8 cellular contexts compared by ENCODE assay signal in the genomic region with DNA sequence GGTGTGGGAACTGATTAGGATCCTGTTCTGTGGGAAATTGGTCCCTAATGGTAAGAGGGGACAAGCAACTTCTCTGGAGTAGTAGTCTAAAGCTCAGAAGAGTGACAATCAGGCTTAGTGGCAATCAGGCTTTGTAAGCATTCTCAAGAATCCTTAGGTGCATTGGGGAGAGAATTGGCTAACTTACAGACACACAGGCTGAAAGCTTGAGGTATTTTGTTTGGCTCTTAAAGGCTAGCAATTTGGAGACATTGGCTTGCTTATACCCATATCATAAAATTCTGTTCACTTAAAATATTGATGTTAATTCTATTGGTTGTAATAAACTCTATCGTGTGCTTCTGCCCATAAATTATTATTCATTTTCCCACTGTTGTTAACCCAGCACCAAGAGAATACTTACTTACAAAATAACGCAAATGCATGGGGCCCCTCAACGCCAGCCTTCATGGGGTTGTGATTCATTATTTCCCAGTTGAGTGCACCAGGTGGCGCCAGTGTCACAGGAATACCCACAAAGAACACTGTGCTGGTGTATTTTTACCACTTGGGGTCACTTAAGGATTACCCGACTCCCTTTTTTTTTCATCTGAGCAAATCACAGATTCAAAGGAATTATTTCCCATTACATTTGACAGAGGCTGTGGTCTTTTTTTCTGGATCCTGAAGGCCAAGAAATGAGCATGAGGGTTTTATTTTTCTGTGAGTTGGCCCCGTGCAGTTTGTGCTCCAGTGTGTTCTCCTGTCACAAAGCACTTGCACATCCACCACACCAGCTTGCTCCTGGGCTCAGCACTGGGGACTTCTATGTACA. TPM values are rescaled to one million over a fixed set of nuclear protein-coding genes. Genes with fewer than 3 reads are reported as not detected.
DNase-seq lines count a peak whose midpoint lies in the region; ATAC-seq and TF ChIP-seq lines count a peak whose summit lies in the region.

No MANE protein-coding gene starts in this region.

- peaks cover 0 to 27% of the 10 kb centered on the region in 2 donors for H3K4me1 ChIP-seq in left lung

- H3K9me3 ChIP-seq in WERI-Rb-1 (ENCODE audit: severe bottlenecking) (no peaks in the 10 kb centered on the region), left lung (peaks cover 0 to 4% of the 10 kb centered on the region in 2 donors)

- H3K27me3 ChIP-seq in WERI-Rb-1 (ENCODE audit: insufficient read depth, low read depth, severe bottlenecking): no peaks in the 10 kb centered on the region
- H3K27me3 ChIP-seq in left lung: no peaks in the 10 kb centered on the region

- peak; percentile 66; the same call in 1 of the 2 replicates for TF ChIP-seq CTCF in GM12875 (IDR thresholded peaks at IDR 0.05; ENCODE audit: borderline replicate concordance, insufficient read depth, low read depth, low read length)
- peak; percentile 82 for TF ChIP-seq CTCF in WERI-Rb-1 (IDR thresholded peaks at IDR 0.05; ENCODE audit: low read depth, low read length)
- TF ChIP-seq CTCF in left lung (IDR thresholded peaks at IDR 0.05): peak; percentile 61 to 81

- DNase-seq in A172 (ENCODE audit: low spot score) (peak; percentile 49), NCI-H1092 treated with DMSO at 0.1 percent for 48 hours (lab: John Stamatoyannopoulos, UW) (peak; percentile 18), WERI-Rb-1 (peak; percentile 79), cerebellum (ENCODE audit: low spot score) (peak; percentile 73), left lung (peak in 1 of 2 donors; percentile 57)
- peak in 2 of 3 donors; percentile 18 to 35 for DNase-seq in stimulated activated CD4-positive, alpha-beta T cell treated with anti-CD3 and anti-CD28 coated beads, TNF-alpha, amount 100 ng/mL, for 1 hour (ENCODE audit: low read depth in 3 of 3, low spot score in 1 of 3)

- H3K4me3 ChIP-seq in GM12875 (ENCODE audit: low read depth, low read length) (no peak overlapping the region), WERI-Rb-1 (ENCODE audit: low read depth, low read length) (no peak overlapping the region), left lung (no peak overlapping the region)

- peaks cover 44% of the 10 kb centered on the region for H3K36me3 ChIP-seq in WERI-Rb-1
- peaks cover 0 to 50% of the 10 kb centered on the region in 2 donors for H3K36me3 ChIP-seq in left lung

- H3K27ac ChIP-seq in WERI-Rb-1: peak overlapping the region; percentile 26; the same call in 1 of the 2 replicates
- H3K27ac ChIP-seq in left lung: no peak overlapping the region

- ATAC-seq in HG02642 (IDR thresholded peaks at IDR 0.05; ENCODE audit: poor library complexity, unreplicated experiment) (peak; percentile 88), left lung (peak; percentile 93)

- intact Hi-C loops in left lung (cut with DNase I): loop anchor here in 1 of 2 donors (10.0 kb wide), 1 partner anchor 868 kb away; no protein-coding TSS in a partner anchor

RNA-seq across cellular contexts. Expression of a gene that starts 45.5 kb away (rescaled TPM):
- 112 and 120 TPM in 2 replicates for total RNA-seq in A172 (2014; rRNA removed; shearing (Covaris generic))
- 82.9 TPM for total RNA-seq in cerebellum
- total RNA-seq in left lung: 10 to 100 TPM; 74.2 to 80.3 TPM
